ENCODE assay signal across 1 cellular context in the genomic region with DNA sequence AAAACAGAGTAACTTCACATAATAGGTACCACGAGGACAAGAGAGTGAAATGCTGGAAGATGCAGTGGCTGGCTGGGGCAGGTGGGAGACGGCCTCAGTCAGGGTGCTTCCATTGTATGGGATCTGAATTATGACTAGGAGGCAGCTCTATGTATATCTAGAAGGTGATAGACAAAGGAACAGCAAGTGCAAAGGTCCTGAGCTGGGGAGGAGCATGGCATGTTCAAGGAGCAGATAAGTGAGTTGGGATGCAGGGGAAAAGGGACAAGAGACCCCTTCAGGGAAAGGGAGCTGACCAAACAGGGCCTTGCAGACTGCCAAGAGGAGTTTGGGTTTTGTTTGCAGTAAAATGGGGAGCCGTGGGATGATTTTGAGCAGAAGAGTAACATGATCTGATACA.
A peak's percentile ranks its signal among the peaks of the same experiment; 100 is the strongest.
TF ChIP-seq lines count a peak whose summit lies in the region.

No MANE protein-coding gene starts in this region.

TF ChIP-seq in HepG2, 621 proteins besides CTCF, POLR2A, EP300 and RAD21:
- TF ChIP-seq, protein P1, sequence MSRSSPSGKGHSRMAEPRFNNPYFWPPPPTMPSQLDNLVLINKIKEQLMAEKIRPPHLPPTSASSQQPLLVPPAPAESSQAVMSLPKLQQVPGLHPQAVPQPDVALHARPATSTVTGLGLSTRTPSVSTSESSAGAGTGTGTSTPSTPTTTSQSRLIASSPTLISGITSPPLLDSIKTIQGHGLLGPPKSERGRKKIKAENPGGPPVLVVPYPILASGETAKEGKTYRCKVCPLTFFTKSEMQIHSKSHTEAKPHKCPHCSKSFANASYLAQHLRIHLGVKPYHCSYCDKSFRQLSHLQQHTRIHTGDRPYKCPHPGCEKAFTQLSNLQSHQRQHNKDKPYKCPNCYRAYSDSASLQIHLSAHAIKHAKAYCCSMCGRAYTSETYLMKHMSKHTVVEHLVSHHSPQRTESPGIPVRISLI (CRISPR knock-in tag; IDR thresholded peaks at IDR 0.05; ENCODE audit: borderline replicate concordance) = no peak
- TF ChIP-seq, protein P2, sequence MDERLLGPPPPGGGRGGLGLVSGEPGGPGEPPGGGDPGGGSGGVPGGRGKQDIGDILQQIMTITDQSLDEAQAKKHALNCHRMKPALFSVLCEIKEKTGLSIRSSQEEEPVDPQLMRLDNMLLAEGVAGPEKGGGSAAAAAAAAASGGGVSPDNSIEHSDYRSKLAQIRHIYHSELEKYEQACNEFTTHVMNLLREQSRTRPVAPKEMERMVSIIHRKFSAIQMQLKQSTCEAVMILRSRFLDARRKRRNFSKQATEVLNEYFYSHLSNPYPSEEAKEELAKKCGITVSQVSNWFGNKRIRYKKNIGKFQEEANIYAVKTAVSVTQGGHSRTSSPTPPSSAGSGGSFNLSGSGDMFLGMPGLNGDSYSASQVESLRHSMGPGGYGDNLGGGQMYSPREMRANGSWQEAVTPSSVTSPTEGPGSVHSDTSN (CRISPR knock-in tag; IDR thresholded peaks at IDR 0.05) = no peak
- TF ChIP-seq ZNF296 (CRISPR knock-in tag; conservative IDR thresholded peaks at IDR 0.05) (no peak), ZMYM3 (CRISPR knock-in tag; IDR thresholded peaks at IDR 0.05) (peak; percentile 43; the same call in 1 of the 2 replicates), ZNF256 (CRISPR knock-in tag; conservative IDR thresholded peaks at IDR 0.05) (0 out of 2 replicates have a peak, but pooled peaks have one; percentile 26)
- TF ChIP-seq, protein P3, sequence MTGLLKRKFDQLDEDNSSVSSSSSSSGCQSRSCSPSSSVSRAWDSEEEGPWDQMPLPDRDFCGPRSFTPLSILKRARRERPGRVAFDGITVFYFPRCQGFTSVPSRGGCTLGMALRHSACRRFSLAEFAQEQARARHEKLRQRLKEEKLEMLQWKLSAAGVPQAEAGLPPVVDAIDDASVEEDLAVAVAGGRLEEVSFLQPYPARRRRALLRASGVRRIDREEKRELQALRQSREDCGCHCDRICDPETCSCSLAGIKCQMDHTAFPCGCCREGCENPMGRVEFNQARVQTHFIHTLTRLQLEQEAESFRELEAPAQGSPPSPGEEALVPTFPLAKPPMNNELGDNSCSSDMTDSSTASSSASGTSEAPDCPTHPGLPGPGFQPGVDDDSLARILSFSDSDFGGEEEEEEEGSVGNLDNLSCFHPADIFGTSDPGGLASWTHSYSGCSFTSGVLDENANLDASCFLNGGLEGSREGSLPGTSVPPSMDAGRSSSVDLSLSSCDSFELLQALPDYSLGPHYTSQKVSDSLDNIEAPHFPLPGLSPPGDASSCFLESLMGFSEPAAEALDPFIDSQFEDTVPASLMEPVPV (CRISPR knock-in tag; IDR thresholded peaks at IDR 0.05) = no peak
- TF ChIP-seq, protein P4, sequence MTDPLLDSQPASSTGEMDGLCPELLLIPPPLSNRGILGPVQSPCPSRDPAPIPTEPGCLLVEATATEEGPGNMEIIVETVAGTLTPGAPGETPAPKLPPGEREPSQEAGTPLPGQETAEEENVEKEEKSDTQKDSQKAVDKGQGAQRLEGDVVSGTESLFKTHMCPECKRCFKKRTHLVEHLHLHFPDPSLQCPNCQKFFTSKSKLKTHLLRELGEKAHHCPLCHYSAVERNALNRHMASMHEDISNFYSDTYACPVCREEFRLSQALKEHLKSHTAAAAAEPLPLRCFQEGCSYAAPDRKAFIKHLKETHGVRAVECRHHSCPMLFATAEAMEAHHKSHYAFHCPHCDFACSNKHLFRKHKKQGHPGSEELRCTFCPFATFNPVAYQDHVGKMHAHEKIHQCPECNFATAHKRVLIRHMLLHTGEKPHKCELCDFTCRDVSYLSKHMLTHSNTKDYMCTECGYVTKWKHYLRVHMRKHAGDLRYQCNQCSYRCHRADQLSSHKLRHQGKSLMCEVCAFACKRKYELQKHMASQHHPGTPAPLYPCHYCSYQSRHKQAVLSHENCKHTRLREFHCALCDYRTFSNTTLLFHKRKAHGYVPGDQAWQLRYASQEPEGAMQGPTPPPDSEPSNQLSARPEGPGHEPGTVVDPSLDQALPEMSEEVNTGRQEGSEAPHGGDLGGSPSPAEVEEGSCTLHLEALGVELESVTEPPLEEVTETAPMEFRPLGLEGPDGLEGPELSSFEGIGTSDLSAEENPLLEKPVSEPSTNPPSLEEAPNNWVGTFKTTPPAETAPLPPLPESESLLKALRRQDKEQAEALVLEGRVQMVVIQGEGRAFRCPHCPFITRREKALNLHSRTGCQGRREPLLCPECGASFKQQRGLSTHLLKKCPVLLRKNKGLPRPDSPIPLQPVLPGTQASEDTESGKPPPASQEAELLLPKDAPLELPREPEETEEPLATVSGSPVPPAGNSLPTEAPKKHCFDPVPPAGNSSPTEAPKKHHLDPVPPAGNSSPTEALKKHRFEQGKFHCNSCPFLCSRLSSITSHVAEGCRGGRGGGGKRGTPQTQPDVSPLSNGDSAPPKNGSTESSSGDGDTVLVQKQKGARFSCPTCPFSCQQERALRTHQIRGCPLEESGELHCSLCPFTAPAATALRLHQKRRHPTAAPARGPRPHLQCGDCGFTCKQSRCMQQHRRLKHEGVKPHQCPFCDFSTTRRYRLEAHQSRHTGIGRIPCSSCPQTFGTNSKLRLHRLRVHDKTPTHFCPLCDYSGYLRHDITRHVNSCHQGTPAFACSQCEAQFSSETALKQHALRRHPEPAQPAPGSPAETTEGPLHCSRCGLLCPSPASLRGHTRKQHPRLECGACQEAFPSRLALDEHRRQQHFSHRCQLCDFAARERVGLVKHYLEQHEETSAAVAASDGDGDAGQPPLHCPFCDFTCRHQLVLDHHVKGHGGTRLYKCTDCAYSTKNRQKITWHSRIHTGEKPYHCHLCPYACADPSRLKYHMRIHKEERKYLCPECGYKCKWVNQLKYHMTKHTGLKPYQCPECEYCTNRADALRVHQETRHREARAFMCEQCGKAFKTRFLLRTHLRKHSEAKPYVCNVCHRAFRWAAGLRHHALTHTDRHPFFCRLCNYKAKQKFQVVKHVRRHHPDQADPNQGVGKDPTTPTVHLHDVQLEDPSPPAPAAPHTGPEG (CRISPR knock-in tag; IDR thresholded peaks at IDR 0.05) = no peak
